ENCODE assay signal across 1 cellular context in the genomic region with DNA sequence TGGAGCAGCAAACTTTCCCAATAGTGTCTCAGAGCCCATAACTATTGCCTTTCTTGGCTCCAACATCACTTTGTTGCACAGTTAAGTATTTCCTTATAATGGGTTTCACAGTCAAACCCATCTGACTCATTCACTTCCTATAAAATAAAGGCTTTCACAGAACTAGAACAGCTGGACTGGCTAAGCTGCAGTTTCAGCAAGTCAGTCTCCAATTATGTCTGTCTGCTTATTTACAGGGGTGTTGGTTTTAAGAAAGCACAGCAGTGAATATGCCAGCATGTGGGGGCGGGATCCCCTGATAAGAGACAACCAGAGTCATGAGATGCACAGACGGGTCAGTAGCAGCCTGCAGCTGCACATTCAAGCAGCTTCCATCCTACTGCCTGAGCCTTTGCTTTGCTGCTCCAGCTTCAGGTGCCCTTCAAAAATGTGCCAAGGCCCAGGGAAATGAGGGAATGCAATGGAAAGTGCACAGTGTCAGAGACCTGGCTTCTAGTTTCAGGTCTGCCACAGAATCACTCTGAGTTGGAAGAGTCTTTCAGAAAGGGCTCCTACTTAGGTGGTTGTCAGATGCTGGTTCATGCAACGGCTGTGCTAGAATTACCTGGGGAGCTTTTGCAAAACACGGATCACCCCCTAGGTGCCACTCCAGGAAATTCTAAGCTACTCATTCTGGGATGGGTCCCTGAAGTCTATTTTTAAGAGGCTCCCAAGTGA.
TF ChIP-seq lines count a peak whose summit lies in the region.

No MANE protein-coding gene starts in this region.

TF ChIP-seq in K562, 482 proteins besides CTCF, POLR2A, EP300 and RAD21 (continues in another document):
- no peak for TF ChIP-seq TAF9B (IDR thresholded peaks at IDR 0.05; ENCODE audit: partially characterized antibody)
- peak; percentile 77 for TF ChIP-seq NCOR1 (IDR thresholded peaks at IDR 0.05)
- 0 out of 2 replicates have a peak, but pooled peaks have one; percentile 38 for TF ChIP-seq FOXJ2 (tag; IDR thresholded peaks at IDR 0.05)
- TF ChIP-seq MAFG (tag; conservative IDR thresholded peaks at IDR 0.05) = peak; percentile 53
- TF ChIP-seq SOX6 (IDR thresholded peaks at IDR 0.05) = peak; percentile 45; the same call in 1 of the 2 replicates
- TF ChIP-seq ZNF197 (CRISPR knock-in tag; IDR thresholded peaks at IDR 0.05; ENCODE audit: low read depth) = no peak
- peak in 1 of 2 experiments; percentile 96; a peak in 3 of 4 replicates for TF ChIP-seq RCOR1 (IDR thresholded peaks at IDR 0.05; ENCODE audit: borderline replicate concordance in 1 of 2, low read depth in 2 of 2, low read length in 2 of 2)
- TF ChIP-seq XRCC5 (IDR thresholded peaks at IDR 0.05; ENCODE audit: low read depth, low read length) = no peak
- TF ChIP-seq SMAD4 (CRISPR knock-in tag; conservative IDR thresholded peaks at IDR 0.05) = peak; percentile 89
- 0 out of 2 replicates have a peak, but pooled peaks have one; percentile 21 for TF ChIP-seq ATF7 (IDR thresholded peaks at IDR 0.05)
- TF ChIP-seq FOXK1 (CRISPR knock-in tag; IDR thresholded peaks at IDR 0.05; ENCODE audit: borderline replicate concordance) = no peak
- 0 out of 2 replicates have a peak, but pooled peaks have one; percentile 26 for TF ChIP-seq OTX1 (CRISPR knock-in tag; IDR thresholded peaks at IDR 0.05)
- TF ChIP-seq CBFA2T2 (conservative IDR thresholded peaks at IDR 0.05) = peak; percentile 88
- TF ChIP-seq, protein P1, sequence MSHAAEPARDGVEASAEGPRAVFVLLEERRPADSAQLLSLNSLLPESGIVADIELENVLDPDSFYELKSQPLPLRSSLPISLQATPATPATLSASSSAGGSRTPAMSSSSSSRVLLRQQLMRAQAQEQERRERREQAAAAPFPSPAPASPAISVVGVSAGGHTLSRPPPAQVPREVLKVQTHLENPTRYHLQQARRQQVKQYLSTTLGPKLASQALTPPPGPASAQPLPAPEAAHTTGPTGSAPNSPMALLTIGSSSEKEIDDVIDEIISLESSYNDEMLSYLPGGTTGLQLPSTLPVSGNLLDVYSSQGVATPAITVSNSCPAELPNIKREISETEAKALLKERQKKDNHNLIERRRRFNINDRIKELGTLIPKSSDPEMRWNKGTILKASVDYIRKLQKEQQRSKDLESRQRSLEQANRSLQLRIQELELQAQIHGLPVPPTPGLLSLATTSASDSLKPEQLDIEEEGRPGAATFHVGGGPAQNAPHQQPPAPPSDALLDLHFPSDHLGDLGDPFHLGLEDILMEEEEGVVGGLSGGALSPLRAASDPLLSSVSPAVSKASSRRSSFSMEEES (CRISPR knock-in tag; IDR thresholded peaks at IDR 0.05) = peak; percentile 34
- no peak for TF ChIP-seq ZNF311 (CRISPR knock-in tag; IDR thresholded peaks at IDR 0.05)
- TF ChIP-seq BHLHE40 (IDR thresholded peaks at IDR 0.05; ENCODE audit: low read length) = peak; percentile 50; the same call in 1 of the 2 replicates
- peak; percentile 69; the same call in 1 of the 2 replicates for TF ChIP-seq HDAC2 (IDR thresholded peaks at IDR 0.05)
- TF ChIP-seq HDAC1 (IDR thresholded peaks at IDR 0.05) = peak in 1 of 2 experiments; percentile 86; a peak in 2 of 4 replicates
- TF ChIP-seq, protein P2, sequence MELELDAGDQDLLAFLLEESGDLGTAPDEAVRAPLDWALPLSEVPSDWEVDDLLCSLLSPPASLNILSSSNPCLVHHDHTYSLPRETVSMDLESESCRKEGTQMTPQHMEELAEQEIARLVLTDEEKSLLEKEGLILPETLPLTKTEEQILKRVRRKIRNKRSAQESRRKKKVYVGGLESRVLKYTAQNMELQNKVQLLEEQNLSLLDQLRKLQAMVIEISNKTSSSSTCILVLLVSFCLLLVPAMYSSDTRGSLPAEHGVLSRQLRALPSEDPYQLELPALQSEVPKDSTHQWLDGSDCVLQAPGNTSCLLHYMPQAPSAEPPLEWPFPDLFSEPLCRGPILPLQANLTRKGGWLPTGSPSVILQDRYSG (tag; conservative IDR thresholded peaks at IDR 0.05; ENCODE audit: low read depth) = peak; percentile 68; the same call in 1 of the 2 replicates
- TF ChIP-seq ZNF3 (CRISPR knock-in tag; IDR thresholded peaks at IDR 0.05) = no peak
- TF ChIP-seq ZNF695 (CRISPR knock-in tag; IDR thresholded peaks at IDR 0.05) = no peak
- TF ChIP-seq, protein P3, sequence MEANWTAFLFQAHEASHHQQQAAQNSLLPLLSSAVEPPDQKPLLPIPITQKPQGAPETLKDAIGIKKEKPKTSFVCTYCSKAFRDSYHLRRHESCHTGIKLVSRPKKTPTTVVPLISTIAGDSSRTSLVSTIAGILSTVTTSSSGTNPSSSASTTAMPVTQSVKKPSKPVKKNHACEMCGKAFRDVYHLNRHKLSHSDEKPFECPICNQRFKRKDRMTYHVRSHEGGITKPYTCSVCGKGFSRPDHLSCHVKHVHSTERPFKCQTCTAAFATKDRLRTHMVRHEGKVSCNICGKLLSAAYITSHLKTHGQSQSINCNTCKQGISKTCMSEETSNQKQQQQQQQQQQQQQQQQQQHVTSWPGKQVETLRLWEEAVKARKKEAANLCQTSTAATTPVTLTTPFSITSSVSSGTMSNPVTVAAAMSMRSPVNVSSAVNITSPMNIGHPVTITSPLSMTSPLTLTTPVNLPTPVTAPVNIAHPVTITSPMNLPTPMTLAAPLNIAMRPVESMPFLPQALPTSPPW (CRISPR knock-in tag; IDR thresholded peaks at IDR 0.05) = peak; percentile 53
- TF ChIP-seq, protein P4, sequence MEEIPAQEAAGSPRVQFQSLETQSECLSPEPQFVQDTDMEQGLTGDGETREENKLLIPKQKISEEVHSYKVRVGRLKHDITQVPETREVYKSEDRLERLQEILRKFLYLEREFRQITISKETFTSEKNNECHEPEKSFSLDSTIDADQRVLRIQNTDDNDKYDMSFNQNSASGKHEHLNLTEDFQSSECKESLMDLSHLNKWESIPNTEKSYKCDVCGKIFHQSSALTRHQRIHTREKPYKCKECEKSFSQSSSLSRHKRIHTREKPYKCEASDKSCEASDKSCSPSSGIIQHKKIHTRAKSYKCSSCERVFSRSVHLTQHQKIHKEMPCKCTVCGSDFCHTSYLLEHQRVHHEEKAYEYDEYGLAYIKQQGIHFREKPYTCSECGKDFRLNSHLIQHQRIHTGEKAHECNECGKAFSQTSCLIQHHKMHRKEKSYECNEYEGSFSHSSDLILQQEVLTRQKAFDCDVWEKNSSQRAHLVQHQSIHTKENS (CRISPR knock-in tag; IDR thresholded peaks at IDR 0.05) = no peak
- TF ChIP-seq NR4A1 (CRISPR knock-in tag; IDR thresholded peaks at IDR 0.05) = no peak
- TF ChIP-seq NR4A1 (tag; IDR thresholded peaks at IDR 0.05) = no peak
- 0 out of 2 replicates have a peak, but pooled peaks have one; percentile 58 for TF ChIP-seq ZNF583 (CRISPR knock-in tag; IDR thresholded peaks at IDR 0.05)
- 0 out of 2 replicates have a peak, but pooled peaks have one; percentile 41 for TF ChIP-seq ZNF644 (tag; IDR thresholded peaks at IDR 0.05; ENCODE audit: low read depth)
- peak; percentile 80 to 89; a peak in 3 of 4 replicates for TF ChIP-seq FOXA3 (CRISPR knock-in tag; conservative IDR thresholded peaks at IDR 0.05 in 1 of 2, IDR thresholded peaks at IDR 0.05 in 1 of 2)
- TF ChIP-seq TRIM24 (IDR thresholded peaks at IDR 0.05) = no peak
- TF ChIP-seq ZFP36 (IDR thresholded peaks at IDR 0.05; ENCODE audit: low read depth, low read length, partially characterized antibody) = no peak
- no peak for TF ChIP-seq NFYB (IDR thresholded peaks at IDR 0.05; ENCODE audit: extremely low read depth, insufficient read length)
- TF ChIP-seq, protein P5, sequence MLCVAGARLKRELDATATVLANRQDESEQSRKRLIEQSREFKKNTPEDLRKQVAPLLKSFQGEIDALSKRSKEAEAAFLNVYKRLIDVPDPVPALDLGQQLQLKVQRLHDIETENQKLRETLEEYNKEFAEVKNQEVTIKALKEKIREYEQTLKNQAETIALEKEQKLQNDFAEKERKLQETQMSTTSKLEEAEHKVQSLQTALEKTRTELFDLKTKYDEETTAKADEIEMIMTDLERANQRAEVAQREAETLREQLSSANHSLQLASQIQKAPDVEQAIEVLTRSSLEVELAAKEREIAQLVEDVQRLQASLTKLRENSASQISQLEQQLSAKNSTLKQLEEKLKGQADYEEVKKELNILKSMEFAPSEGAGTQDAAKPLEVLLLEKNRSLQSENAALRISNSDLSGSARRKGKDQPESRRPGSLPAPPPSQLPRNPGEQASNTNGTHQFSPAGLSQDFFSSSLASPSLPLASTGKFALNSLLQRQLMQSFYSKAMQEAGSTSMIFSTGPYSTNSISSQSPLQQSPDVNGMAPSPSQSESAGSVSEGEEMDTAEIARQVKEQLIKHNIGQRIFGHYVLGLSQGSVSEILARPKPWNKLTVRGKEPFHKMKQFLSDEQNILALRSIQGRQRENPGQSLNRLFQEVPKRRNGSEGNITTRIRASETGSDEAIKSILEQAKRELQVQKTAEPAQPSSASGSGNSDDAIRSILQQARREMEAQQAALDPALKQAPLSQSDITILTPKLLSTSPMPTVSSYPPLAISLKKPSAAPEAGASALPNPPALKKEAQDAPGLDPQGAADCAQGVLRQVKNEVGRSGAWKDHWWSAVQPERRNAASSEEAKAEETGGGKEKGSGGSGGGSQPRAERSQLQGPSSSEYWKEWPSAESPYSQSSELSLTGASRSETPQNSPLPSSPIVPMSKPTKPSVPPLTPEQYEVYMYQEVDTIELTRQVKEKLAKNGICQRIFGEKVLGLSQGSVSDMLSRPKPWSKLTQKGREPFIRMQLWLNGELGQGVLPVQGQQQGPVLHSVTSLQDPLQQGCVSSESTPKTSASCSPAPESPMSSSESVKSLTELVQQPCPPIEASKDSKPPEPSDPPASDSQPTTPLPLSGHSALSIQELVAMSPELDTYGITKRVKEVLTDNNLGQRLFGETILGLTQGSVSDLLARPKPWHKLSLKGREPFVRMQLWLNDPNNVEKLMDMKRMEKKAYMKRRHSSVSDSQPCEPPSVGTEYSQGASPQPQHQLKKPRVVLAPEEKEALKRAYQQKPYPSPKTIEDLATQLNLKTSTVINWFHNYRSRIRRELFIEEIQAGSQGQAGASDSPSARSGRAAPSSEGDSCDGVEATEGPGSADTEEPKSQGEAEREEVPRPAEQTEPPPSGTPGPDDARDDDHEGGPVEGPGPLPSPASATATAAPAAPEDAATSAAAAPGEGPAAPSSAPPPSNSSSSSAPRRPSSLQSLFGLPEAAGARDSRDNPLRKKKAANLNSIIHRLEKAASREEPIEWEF (CRISPR knock-in tag; IDR thresholded peaks at IDR 0.05) = no peak
- peak; percentile 69; the same call in 1 of the 2 replicates for TF ChIP-seq PHF21A (IDR thresholded peaks at IDR 0.05; ENCODE audit: borderline replicate concordance, low read depth)
- TF ChIP-seq, protein P6, sequence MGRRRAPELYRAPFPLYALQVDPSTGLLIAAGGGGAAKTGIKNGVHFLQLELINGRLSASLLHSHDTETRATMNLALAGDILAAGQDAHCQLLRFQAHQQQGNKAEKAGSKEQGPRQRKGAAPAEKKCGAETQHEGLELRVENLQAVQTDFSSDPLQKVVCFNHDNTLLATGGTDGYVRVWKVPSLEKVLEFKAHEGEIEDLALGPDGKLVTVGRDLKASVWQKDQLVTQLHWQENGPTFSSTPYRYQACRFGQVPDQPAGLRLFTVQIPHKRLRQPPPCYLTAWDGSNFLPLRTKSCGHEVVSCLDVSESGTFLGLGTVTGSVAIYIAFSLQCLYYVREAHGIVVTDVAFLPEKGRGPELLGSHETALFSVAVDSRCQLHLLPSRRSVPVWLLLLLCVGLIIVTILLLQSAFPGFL (CRISPR knock-in tag; IDR thresholded peaks at IDR 0.05) = no peak
- TF ChIP-seq C11orf30 (IDR thresholded peaks at IDR 0.05; ENCODE audit: low read depth) = no peak
- peak; percentile 32; the same call in 1 of the 2 replicates for TF ChIP-seq NFE2 (IDR thresholded peaks at IDR 0.05; ENCODE audit: low read depth)
- TF ChIP-seq HDGF (IDR thresholded peaks at IDR 0.05) = no peak
- peak; percentile 65 for TF ChIP-seq TAL1 (IDR thresholded peaks at IDR 0.05)
- TF ChIP-seq EGR1 (conservative IDR thresholded peaks at IDR 0.05) = peak; percentile 97
- TF ChIP-seq, protein P7, sequence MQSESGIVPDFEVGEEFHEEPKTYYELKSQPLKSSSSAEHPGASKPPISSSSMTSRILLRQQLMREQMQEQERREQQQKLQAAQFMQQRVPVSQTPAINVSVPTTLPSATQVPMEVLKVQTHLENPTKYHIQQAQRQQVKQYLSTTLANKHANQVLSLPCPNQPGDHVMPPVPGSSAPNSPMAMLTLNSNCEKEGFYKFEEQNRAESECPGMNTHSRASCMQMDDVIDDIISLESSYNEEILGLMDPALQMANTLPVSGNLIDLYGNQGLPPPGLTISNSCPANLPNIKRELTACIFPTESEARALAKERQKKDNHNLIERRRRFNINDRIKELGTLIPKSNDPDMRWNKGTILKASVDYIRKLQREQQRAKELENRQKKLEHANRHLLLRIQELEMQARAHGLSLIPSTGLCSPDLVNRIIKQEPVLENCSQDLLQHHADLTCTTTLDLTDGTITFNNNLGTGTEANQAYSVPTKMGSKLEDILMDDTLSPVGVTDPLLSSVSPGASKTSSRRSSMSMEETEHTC (IDR thresholded peaks at IDR 0.05) = peak; percentile 94
- TF ChIP-seq, protein P8, sequence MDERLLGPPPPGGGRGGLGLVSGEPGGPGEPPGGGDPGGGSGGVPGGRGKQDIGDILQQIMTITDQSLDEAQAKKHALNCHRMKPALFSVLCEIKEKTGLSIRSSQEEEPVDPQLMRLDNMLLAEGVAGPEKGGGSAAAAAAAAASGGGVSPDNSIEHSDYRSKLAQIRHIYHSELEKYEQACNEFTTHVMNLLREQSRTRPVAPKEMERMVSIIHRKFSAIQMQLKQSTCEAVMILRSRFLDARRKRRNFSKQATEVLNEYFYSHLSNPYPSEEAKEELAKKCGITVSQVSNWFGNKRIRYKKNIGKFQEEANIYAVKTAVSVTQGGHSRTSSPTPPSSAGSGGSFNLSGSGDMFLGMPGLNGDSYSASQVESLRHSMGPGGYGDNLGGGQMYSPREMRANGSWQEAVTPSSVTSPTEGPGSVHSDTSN (CRISPR knock-in tag; IDR thresholded peaks at IDR 0.05; ENCODE audit: low read depth) = no peak
- TF ChIP-seq, protein P8 (tag; conservative IDR thresholded peaks at IDR 0.05; ENCODE audit: low read depth) = 0 out of 2 replicates have a peak, but pooled peaks have one; percentile 47
- TF ChIP-seq DACH1 (IDR thresholded peaks at IDR 0.05; ENCODE audit: partially characterized antibody) = peak; percentile 83
- no peak for TF ChIP-seq ZBTB7A (IDR thresholded peaks at IDR 0.05; ENCODE audit: borderline replicate concordance, control insufficient read depth, low read depth, low read length)
- TF ChIP-seq MTA2 (IDR thresholded peaks at IDR 0.05; ENCODE audit: low read depth) = peak; percentile 78
- no peak for TF ChIP-seq ZNF830 (CRISPR knock-in tag; IDR thresholded peaks at IDR 0.05)
